1 cellular context compared by ENCODE assay signal in genomic region chrX:72080150-72080549, GRCh38.
TF ChIP-seq lines count a peak whose summit lies in the region.

No MANE protein-coding gene starts in this region.

TF ChIP-seq in HepG2, 621 proteins besides CTCF, POLR2A, EP300 and RAD21 (continued from another document):
- TF ChIP-seq ZNF609 (CRISPR knock-in tag; IDR thresholded peaks at IDR 0.05; ENCODE audit: borderline replicate concordance) = no peak
- TF ChIP-seq THAP11 (CRISPR knock-in tag; IDR thresholded peaks at IDR 0.05) = no peak
- no peak for TF ChIP-seq SAFB2 (CRISPR knock-in tag; IDR thresholded peaks at IDR 0.05; ENCODE audit: borderline replicate concordance, low read depth)
- no peak for TF ChIP-seq ZBTB46 (CRISPR knock-in tag; IDR thresholded peaks at IDR 0.05; ENCODE audit: borderline replicate concordance)
- no peak for TF ChIP-seq ERF (CRISPR knock-in tag; IDR thresholded peaks at IDR 0.05)
